22 cellular contexts compared by ENCODE assay signal in the genomic region with DNA sequence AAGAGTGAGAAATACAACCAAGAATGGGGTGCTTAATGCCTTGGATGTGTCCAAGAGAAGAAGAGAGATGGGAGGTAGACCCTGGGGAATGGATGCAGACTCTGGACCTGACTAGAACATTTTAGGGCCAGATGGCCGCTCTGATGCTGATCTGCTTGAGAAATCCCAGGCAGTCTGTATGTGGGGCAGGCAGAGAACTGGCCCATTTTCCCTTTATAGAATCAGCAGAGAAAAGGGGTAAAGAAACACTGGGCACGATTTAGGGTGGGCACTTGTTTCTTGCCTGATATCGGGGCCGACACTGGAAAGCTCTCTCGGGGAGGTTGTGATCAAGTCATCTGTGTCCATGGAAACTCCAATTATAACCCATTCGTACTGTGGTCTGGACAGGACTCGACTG.
DNase-seq lines count a peak whose midpoint lies in the region; ATAC-seq and TF ChIP-seq lines count a peak whose summit lies in the region.
"Had no signal": no experiment of that assay in that cellular context is flagged by ENCODE, and none has a peak within 500 bp of the region (broad histone marks: within the 10 kb centered on the region; RNA-seq: fewer than 3 reads in every experiment).

No MANE protein-coding gene starts in this region.

- H3K36me3 ChIP-seq in esophagus muscularis mucosa (no peaks in the 10 kb centered on the region), BE2C (no peaks in the 10 kb centered on the region), PC-9 (ENCODE audit: low read depth) (no peaks in the 10 kb centered on the region)
- H3K36me3 ChIP-seq: HAP-1 had no signal

- TF ChIP-seq POLR2A in esophagus muscularis mucosa (IDR thresholded peaks at IDR 0.05; ENCODE audit: low read depth), result no peak

- H3K27ac ChIP-seq in esophagus muscularis mucosa (replicated peaks in 1 of 4) (no peak overlapping the region), temporal lobe (ENCODE audit: low read depth, low read length) (peak overlapping the region; percentile 7), PC-9 (no peak overlapping the region)
- H3K27ac ChIP-seq: A549 had no signal

- no peak overlapping the region for H3K27ac Mint-ChIP-seq in WTC11
- H3K27ac Mint-ChIP-seq: HFFc6 had no signal

- H3K27me3 ChIP-seq in esophagus muscularis mucosa, result no peaks in the 10 kb centered on the region
- no peaks in the 10 kb centered on the region for H3K27me3 ChIP-seq in BE2C
- H3K27me3 ChIP-seq in PC-9 (ENCODE audit: insufficient read depth, low read depth), result no peaks in the 10 kb centered on the region

- H3F3A ChIP-seq in PC-9 (ENCODE audit: insufficient read depth, low read depth), result peaks cover 18% of the 10 kb centered on the region; the same call in 1 of the 2 replicates

- POLR2A ChIA-PET in WTC11 (lab: Charles Lee), result no interaction called here
- POLR2A ChIA-PET in PC-9 (lab: Charles Lee; ENCODE audit: unreplicated experiment), result no interaction called here

- in situ Hi-C loops in G401 (cut with HindIII; ENCODE audit: low sequenced_read_pairs), result no loop called here

- intact Hi-C loops in esophagus muscularis mucosa (cut with DNase I), result no loop called here
- intact Hi-C loops in PC-9 (cut with micrococcal nuclease; ENCODE audit: unreplicated experiment), result no loop called here

- no peaks in the 10 kb centered on the region; the same call in 1 of the 2 replicates for H3K27me3 Mint-ChIP-seq in WTC11 (ENCODE audit: low read depth)

- CTCF ChIA-PET in WTC11 (lab: Charles Lee) (no interaction called here), PC-9 (lab: Charles Lee) (no interaction called here)

- BruUV-seq in PC-9 (replicated peaks; lab: Mats Ljungman, UMichigan), result no TSS peak

- H3K4me1 Mint-ChIP-seq in WTC11, result no peaks in the 10 kb centered on the region
- H3K4me1 Mint-ChIP-seq: CD4-positive, alpha-beta memory T cell had no signal

- H3K36me3 Mint-ChIP-seq in WTC11, result no peaks in the 10 kb centered on the region; the same call in 1 of the 2 replicates
- H3K36me3 Mint-ChIP-seq: CD4-positive, alpha-beta memory T cell had no signal

- TF ChIP-seq CTCF in esophagus muscularis mucosa (IDR thresholded peaks at IDR 0.05) (no peak), WTC11 (IDR thresholded peaks at IDR 0.05) (no peak), BE2C (IDR thresholded peaks at IDR 0.05; ENCODE audit: low read depth, low read length) (no peak), PC-9 (conservative IDR thresholded peaks at IDR 0.05) (no peak)

- no peaks in the 10 kb centered on the region for H3K9me2 ChIP-seq in PC-9 (ENCODE audit: insufficient read depth)

- DNase-seq in activated CD8-positive, alpha-beta memory T cell treated with anti-CD3 and anti-CD28 coated beads for 24 hours, result peak; percentile 1
- no peak for DNase-seq in activated CD8-positive, alpha-beta memory T cell treated with anti-CD3 and anti-CD28 coated beads, Interleukin-2, amount 50 U/mL, for 48 hours
- DNase-seq in G401 (ENCODE audit: low spot score) (peak; percentile 21), esophagus muscularis mucosa (ENCODE audit: extremely low spot score) (peak; percentile 53), WTC11 (ENCODE audit: low spot score) (no peak), BE2C (no peak), PC-9 (no peak)
- DNase-seq: 8988T; ACHN; AML-193; C1 segment of cervical spinal cord; Calu3; CD4-positive, alpha-beta memory T cell; COR-L47; DMS79; EL; GF-D8; GOT3; HFFc6 had no signal

- H3K4me3 ChIP-seq in esophagus muscularis mucosa, result no peak overlapping the region
- H3K4me3 ChIP-seq in BE2C (ENCODE audit: low read depth, low read length), result no peak overlapping the region
- no peak overlapping the region for H3K4me3 ChIP-seq in PC-9
- H3K4me3 ChIP-seq: A549, HAP-1 had no signal

- H2AFZ ChIP-seq in PC-9, result no peak overlapping the region

- H3K4me2 ChIP-seq in PC-9, result no peak overlapping the region
- H3K4me2 ChIP-seq: A549 had no signal

- no peaks in the 10 kb centered on the region for H4K20me1 ChIP-seq in PC-9 (ENCODE audit: insufficient read depth)

- H3K9me3 Mint-ChIP-seq in WTC11, result peaks cover 34% of the 10 kb centered on the region

- H3K4me1 ChIP-seq in esophagus muscularis mucosa (no peaks in the 10 kb centered on the region), BE2C (no peaks in the 10 kb centered on the region), PC-9 (replicated peaks; ENCODE audit: insufficient read depth) (peaks cover 30% of the 10 kb centered on the region)
- H3K4me1 ChIP-seq: HAP-1 had no signal

- 71% methylated on average over 7 of the region's 7 CpGs for WGBS in esophagus muscularis mucosa

- H3K79me2 ChIP-seq in PC-9 (ENCODE audit: low read depth), result no peaks in the 10 kb centered on the region

- H3K9me3 ChIP-seq in esophagus muscularis mucosa (peaks cover 0 to 5% (median 2%) of the 10 kb centered on the region in 4 donors), BE2C (no peaks in the 10 kb centered on the region), PC-9 (ENCODE audit: insufficient read depth, low read depth) (peaks cover 19% of the 10 kb centered on the region)
- H3K9me3 ChIP-seq: HAP-1 had no signal

- no peak for ATAC-seq in WTC11
- ATAC-seq: A549 had no signal

- H3K4me3 Mint-ChIP-seq in WTC11, result no peak overlapping the region
- H3K4me3 Mint-ChIP-seq: CD4-positive, alpha-beta memory T cell; HFFc6 had no signal

- no peak for TF ChIP-seq EP300 in esophagus muscularis mucosa (IDR thresholded peaks at IDR 0.05)

TF ChIP-seq in WTC11, 78 proteins besides CTCF, POLR2A, EP300 and RAD21:
- TF ChIP-seq, protein P1, sequence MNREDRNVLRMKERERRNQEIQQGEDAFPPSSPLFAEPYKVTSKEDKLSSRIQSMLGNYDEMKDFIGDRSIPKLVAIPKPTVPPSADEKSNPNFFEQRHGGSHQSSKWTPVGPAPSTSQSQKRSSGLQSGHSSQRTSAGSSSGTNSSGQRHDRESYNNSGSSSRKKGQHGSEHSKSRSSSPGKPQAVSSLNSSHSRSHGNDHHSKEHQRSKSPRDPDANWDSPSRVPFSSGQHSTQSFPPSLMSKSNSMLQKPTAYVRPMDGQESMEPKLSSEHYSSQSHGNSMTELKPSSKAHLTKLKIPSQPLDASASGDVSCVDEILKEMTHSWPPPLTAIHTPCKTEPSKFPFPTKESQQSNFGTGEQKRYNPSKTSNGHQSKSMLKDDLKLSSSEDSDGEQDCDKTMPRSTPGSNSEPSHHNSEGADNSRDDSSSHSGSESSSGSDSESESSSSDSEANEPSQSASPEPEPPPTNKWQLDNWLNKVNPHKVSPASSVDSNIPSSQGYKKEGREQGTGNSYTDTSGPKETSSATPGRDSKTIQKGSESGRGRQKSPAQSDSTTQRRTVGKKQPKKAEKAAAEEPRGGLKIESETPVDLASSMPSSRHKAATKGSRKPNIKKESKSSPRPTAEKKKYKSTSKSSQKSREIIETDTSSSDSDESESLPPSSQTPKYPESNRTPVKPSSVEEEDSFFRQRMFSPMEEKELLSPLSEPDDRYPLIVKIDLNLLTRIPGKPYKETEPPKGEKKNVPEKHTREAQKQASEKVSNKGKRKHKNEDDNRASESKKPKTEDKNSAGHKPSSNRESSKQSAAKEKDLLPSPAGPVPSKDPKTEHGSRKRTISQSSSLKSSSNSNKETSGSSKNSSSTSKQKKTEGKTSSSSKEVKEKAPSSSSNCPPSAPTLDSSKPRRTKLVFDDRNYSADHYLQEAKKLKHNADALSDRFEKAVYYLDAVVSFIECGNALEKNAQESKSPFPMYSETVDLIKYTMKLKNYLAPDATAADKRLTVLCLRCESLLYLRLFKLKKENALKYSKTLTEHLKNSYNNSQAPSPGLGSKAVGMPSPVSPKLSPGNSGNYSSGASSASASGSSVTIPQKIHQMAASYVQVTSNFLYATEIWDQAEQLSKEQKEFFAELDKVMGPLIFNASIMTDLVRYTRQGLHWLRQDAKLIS (CRISPR knock-in tag; IDR thresholded peaks at IDR 0.05; ENCODE audit: borderline replicate concordance), result no peak

Comparison
In these comparisons a context has a peak if more than half of its experiments do, and no peak if none do; other contexts are left out.
1. DNase-seq: peak in activated CD8-positive, alpha-beta memory T cell treated with anti-CD3 and anti-CD28 coated beads for 24 hours (single experiment), G401 (single experiment) and esophagus muscularis mucosa (single experiment); none in activated CD8-positive, alpha-beta memory T cell treated with anti-CD3 and anti-CD28 coated beads, Interleukin-2, amount 50 U/mL, for 48 hours (single experiment), WTC11 (single experiment), BE2C (single experiment) and PC-9 (0 of 2).